ENCODE assay signal across 29 cellular contexts in genomic region chrX:155889328-155889727, GRCh38.
"Had no signal": no experiment of that assay in that cellular context is flagged by ENCODE, and none has a peak within 500 bp of the region (broad histone marks: within the 10 kb centered on the region; RNA-seq: fewer than 3 reads in every experiment).

No MANE protein-coding gene starts in this region.

- H3K9me3 ChIP-seq: adrenal gland, body of pancreas, Peyer's patch had no signal

- H3K4me3 ChIP-seq: adrenal gland, body of pancreas, Peyer's patch had no signal

- H3K9me3 Mint-ChIP-seq: activated CD4-positive, alpha-beta memory T cell treated with anti-CD3 and anti-CD28 coated beads, Interleukin-2, amount 10 ng/mL, durations not matched to agents 7 days and 5 days; activated naive CD8-positive, alpha-beta T cell treated with anti-CD3 and anti-CD28 coated beads, Interleukin-2, amount 10 ng/mL, durations not matched to agents 7 days and 5 days; activated T-helper 17 cell treated with anti-CD3 and anti-CD28 coated beads, Interleukin-2, amount 50 U/mL, for 72 hours; T-helper 1 cell treated with Interleukin-12 subunit alpha and Interleukin-12 subunit beta and Interleukin-4 antibody, amounts not matched to agents 30 μg/mL and 1 μg/mL, for 36 hours had no signal

- H3K27me3 ChIP-seq: adrenal gland, body of pancreas, Peyer's patch had no signal

- FAIRE-seq: bronchial epithelial cell had no signal

- H3K27me3 Mint-ChIP-seq: activated CD4-positive, alpha-beta memory T cell treated with anti-CD3 and anti-CD28 coated beads, Interleukin-2, amount 10 ng/mL, durations not matched to agents 7 days and 5 days; activated CD4-positive, alpha-beta T cell treated with anti-CD3 and anti-CD28 coated beads for 36 hours; activated naive CD4-positive, alpha-beta T cell treated with anti-CD3 and anti-CD28 coated beads, Interleukin-2, amount 10 ng/mL, durations not matched to agents 7 days and 5 days; activated naive CD8-positive, alpha-beta T cell treated with anti-CD3 and anti-CD28 coated beads, Interleukin-2, amount 10 ng/mL, durations not matched to agents 7 days and 5 days; activated T-helper 17 cell treated with anti-CD3 and anti-CD28 coated beads, Interleukin-2, amount 50 U/mL, for 72 hours had no signal

- DNase-seq: activated CD4-positive, alpha-beta memory T cell treated with anti-CD3 and anti-CD28 coated beads, Interleukin-2, amount 10 ng/mL, durations not matched to agents 7 days and 5 days; activated CD4-positive, alpha-beta T cell treated with anti-CD3 and anti-CD28 coated beads for 36 hours; activated CD4-positive, alpha-beta T cell treated with anti-CD3 and anti-CD28 coated beads, Interleukin-2, amount 50 U/mL, for 1 hour; activated gamma-delta T cell treated with Interleukin-2 at 50 U/mL for 16 hours; activated naive CD4-positive, alpha-beta T cell treated with anti-CD3 and anti-CD28 coated beads, Interleukin-2, amount 10 ng/mL, durations not matched to agents 7 days and 5 days; activated naive CD8-positive, alpha-beta T cell treated with anti-CD3 and anti-CD28 coated beads, Interleukin-2, amount 10 ng/mL, durations not matched to agents 7 days and 5 days; activated T-cell treated with anti-CD3 and anti-CD28 coated beads for 4 hours; activated T-cell treated with anti-CD3 and anti-CD28 coated beads, Interleukin-2, amount 50 U/mL, for 48 hours; adrenal gland; anterior cingulate cortex; body of pancreas; central memory CD4-positive, alpha-beta T cell; Kasumi-1; KBM-7; MV-4-11; NCI-H1092 treated with DMSO at 0.1 percent for 48 hours; NCI-H1417 treated with DMSO at 0.1 percent for 48 hours; NCI-H1694 treated with DMSO at 0.1 percent for 48 hours; NCI-H2029 treated with DMSO at 0.1 percent for 48 hours; NCI-H510A treated with DMSO at 0.1 percent for 48 hours; NCI-H69; NK-92 treated with Interleukin-12 subunit alpha and Interleukin-12 subunit beta, amount 100 ng/mL, for 24 hours; Peyer's patch; SHP77; WERI-Rb-1 had no signal

- H3K4me1 ChIP-seq: Peyer's patch had no signal

- H3K27ac Mint-ChIP-seq: activated CD4-positive, alpha-beta memory T cell treated with anti-CD3 and anti-CD28 coated beads, Interleukin-2, amount 10 ng/mL, durations not matched to agents 7 days and 5 days; activated CD4-positive, alpha-beta T cell treated with anti-CD3 and anti-CD28 coated beads for 36 hours; activated naive CD4-positive, alpha-beta T cell treated with anti-CD3 and anti-CD28 coated beads, Interleukin-2, amount 10 ng/mL, durations not matched to agents 7 days and 5 days; activated naive CD8-positive, alpha-beta T cell treated with anti-CD3 and anti-CD28 coated beads, Interleukin-2, amount 10 ng/mL, durations not matched to agents 7 days and 5 days; activated T-helper 17 cell treated with anti-CD3 and anti-CD28 coated beads, Interleukin-2, amount 50 U/mL, for 72 hours; T-helper 1 cell treated with Interleukin-12 subunit alpha and Interleukin-12 subunit beta and Interleukin-4 antibody, amounts not matched to agents 30 μg/mL and 1 μg/mL, for 36 hours had no signal

- H3K27ac ChIP-seq: adrenal gland, body of pancreas, Peyer's patch, RWPE1, WERI-Rb-1 had no signal

- ATAC-seq: activated CD4-positive, alpha-beta T cell treated with anti-CD3 and anti-CD28 coated beads for 36 hours; activated T-helper 17 cell treated with anti-CD3 and anti-CD28 coated beads, Interleukin-2, amount 50 U/mL, for 72 hours; body of pancreas had no signal

- H3K4me3 Mint-ChIP-seq: activated CD4-positive, alpha-beta memory T cell treated with anti-CD3 and anti-CD28 coated beads, Interleukin-2, amount 10 ng/mL, durations not matched to agents 7 days and 5 days; activated CD4-positive, alpha-beta T cell treated with anti-CD3 and anti-CD28 coated beads for 36 hours; activated naive CD4-positive, alpha-beta T cell treated with anti-CD3 and anti-CD28 coated beads, Interleukin-2, amount 10 ng/mL, durations not matched to agents 7 days and 5 days; activated naive CD8-positive, alpha-beta T cell treated with anti-CD3 and anti-CD28 coated beads, Interleukin-2, amount 10 ng/mL, durations not matched to agents 7 days and 5 days; activated T-helper 17 cell treated with anti-CD3 and anti-CD28 coated beads, Interleukin-2, amount 50 U/mL, for 72 hours; T-helper 1 cell treated with Interleukin-12 subunit alpha and Interleukin-12 subunit beta and Interleukin-4 antibody, amounts not matched to agents 30 μg/mL and 1 μg/mL, for 36 hours had no signal
